ENCODE assay signal across 8 cellular contexts in the genomic region with DNA sequence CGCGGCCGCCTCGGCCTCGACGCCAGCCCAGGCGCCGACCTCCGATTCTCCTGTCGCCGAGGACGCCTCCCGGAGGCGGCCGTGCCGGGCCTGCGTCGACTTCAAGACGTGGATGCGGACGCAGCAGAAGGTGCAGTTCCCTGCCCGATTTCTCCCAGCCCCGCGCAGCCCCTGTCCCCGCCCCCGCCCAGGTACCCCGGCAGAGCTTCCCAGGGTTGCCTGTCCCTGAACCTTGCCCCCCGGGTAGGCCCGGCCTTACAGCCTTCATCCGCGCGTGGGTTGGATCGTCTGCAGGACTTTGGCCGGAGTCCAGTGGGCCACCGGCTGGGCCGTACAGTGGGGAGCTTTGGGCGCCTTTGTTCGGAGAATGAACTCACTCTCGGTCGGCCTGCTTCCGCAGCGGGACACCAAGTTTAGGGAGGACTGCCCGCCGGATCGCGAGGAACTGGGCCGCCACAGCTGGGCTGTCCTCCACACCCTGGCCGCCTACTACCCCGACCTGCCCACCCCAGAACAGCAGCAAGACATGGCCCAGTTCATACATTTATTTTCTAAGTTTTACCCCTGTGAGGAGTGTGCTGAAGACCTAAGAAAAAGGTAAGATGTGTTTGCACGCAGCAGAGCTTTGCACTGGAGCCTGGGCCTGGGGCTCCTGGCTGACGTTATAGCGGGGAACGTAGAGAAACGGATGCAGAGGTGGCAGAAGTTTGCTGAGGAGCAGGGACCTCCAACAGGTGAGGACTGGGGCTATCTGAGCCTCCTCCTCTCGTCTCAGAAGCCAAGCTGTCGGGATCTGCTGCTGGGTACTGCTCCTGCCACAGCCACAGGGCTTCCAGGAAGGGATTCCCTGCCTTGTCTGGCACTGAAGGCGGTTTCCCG. TPM values are rescaled to one million over a fixed set of nuclear protein-coding genes. Genes with fewer than 3 reads are reported as not detected.
DNase-seq lines count a peak whose midpoint lies in the region; ATAC-seq and TF ChIP-seq lines count a peak whose summit lies in the region.

No MANE protein-coding gene starts in this region.

- peaks cover 20% of the 10 kb centered on the region for H3K79me2 ChIP-seq in HCT116 (ENCODE audit: insufficient read depth, low read length)

- H3K36me3 ChIP-seq in HCT116 (ENCODE audit: control insufficient read depth in 1 of 2, insufficient read depth in 2 of 2, low read length in 2 of 2): peaks cover 6 to 14% of the 10 kb centered on the region in 2 experiments; a peak in 2 of 4 replicates

- H3K9me2 ChIP-seq in HCT116 (ENCODE audit: insufficient read depth): no peaks in the 10 kb centered on the region

- peak overlapping the region; percentile 96 for H3K9ac ChIP-seq in HCT116 (ENCODE audit: low read length)

- POLR2A ChIA-PET in HCT116 (lab: Charles Lee): interaction anchor here (12.5 kb wide), 1 partner anchor 19 kb away, joined by 104 read pairs; a partner anchor contains a TSS

- no peak for TF ChIP-seq RAD21 in HCT116 (IDR thresholded peaks at IDR 0.05; ENCODE audit: low read depth)

- H3K4me3 Mint-ChIP-seq in T-helper 17 cell: peak overlapping the region; percentile 87

- no peak overlapping the region for H2AFZ ChIP-seq in HCT116 (ENCODE audit: low read depth, low read length, poor library complexity, severe bottlenecking)

- no peaks in the 10 kb centered on the region for H3K36me3 Mint-ChIP-seq in T-helper 17 cell (ENCODE audit: low read depth)

- H4K20me1 ChIP-seq in HCT116 (ENCODE audit: insufficient read depth): no peaks in the 10 kb centered on the region

- CTCF ChIA-PET in HCT116 (lab: Charles Lee): interaction anchor here (0.6 to 1.0 kb wide), 2 partner anchors 20 to 156 kb away, joined by 3 to 4 read pairs; a partner anchor contains a TSS

- no peaks in the 10 kb centered on the region for H3K27me3 ChIP-seq in HCT116 (ENCODE audit: insufficient read depth, low read length)

- peak overlapping the region; percentile 84 for H3K27ac ChIP-seq in HCT116 (ENCODE audit: low read depth, low read length)

- no peak for ATAC-seq in HCT116
- peak; percentile 47 for ATAC-seq in T-helper 17 cell
- no peak for ATAC-seq in GM18858 (IDR thresholded peaks at IDR 0.05; ENCODE audit: unreplicated experiment)
- ATAC-seq in HG03039 (IDR thresholded peaks at IDR 0.05; ENCODE audit: unreplicated experiment): no peak

- peaks cover 23% of the 10 kb centered on the region for H3K27me3 Mint-ChIP-seq in T-helper 17 cell

- no peak for TF ChIP-seq POLR2A in HCT116 (IDR thresholded peaks at IDR 0.05; ENCODE audit: borderline replicate concordance, extremely low read depth, insufficient read depth, insufficient read length)

- DNase-seq in EH (ENCODE audit: low read depth): peak; percentile 31
- DNase-seq in HCT116 (ENCODE audit: low read depth, low spot score): no peak
- no peak for DNase-seq in T-helper 17 cell
- peak in 1 of 2 donors; percentile 54 for DNase-seq in foreskin fibroblast
- peak; percentile 31 for DNase-seq in putamen (ENCODE audit: low spot score)
- DNase-seq in Kasumi-1 (lab: John Stamatoyannopoulos, UW): no peak

- peak overlapping the region; percentile 95 for H3K4me2 ChIP-seq in HCT116 (ENCODE audit: low read length)

- H3K9me3 ChIP-seq in HCT116 (ENCODE audit: control insufficient read depth in 1 of 2, insufficient read depth in 1 of 2, low read depth in 1 of 2, low read length in 2 of 2) (no peaks in the 10 kb centered on the region), T-helper 17 cell (ENCODE audit: control insufficient read depth, low read length, poor library complexity, severe bottlenecking) (no peaks in the 10 kb centered on the region)

- no peak for TF ChIP-seq CTCF in HCT116 (IDR thresholded peaks at IDR 0.05 in 2 of 3, conservative IDR thresholded peaks at IDR 0.05 in 1 of 3; ENCODE audit: borderline replicate concordance in 1 of 3, insufficient read depth in 1 of 3, low read depth in 2 of 3, low read length in 2 of 3)
- TF ChIP-seq CTCF in foreskin fibroblast (IDR thresholded peaks at IDR 0.05; ENCODE audit: low read depth, low read length): no peak

- BruUV-seq in HCT116 (replicated peaks; lab: Mats Ljungman, UMichigan): TSS peak; percentile 55

- RAD21 ChIA-PET in HCT116 (lab: Charles Lee; ENCODE audit: low non-redundant PET in 1 of 2, low total read pairs in 2 of 2, uncharacterized antibody in 2 of 2, unreplicated experiment in 2 of 2): no interaction called here

- intact Hi-C loops in HCT116 (cut with micrococcal nuclease): no loop called here

- peaks cover 14% of the 10 kb centered on the region for H3K4me1 Mint-ChIP-seq in T-helper 17 cell

- peak overlapping the region; percentile 41 for H3K27ac Mint-ChIP-seq in T-helper 17 cell

- H3K4me1 ChIP-seq in HCT116 (ENCODE audit: control insufficient read depth in 1 of 2, insufficient read depth in 2 of 2, low read length in 2 of 2): peaks cover 48 to 62% of the 10 kb centered on the region in 2 experiments

- peak overlapping the region; percentile 84 to 97 for H3K4me3 ChIP-seq in HCT116 (replicated peaks in 1 of 2; ENCODE audit: low read depth in 1 of 2, low read length in 2 of 2)
- H3K4me3 ChIP-seq in foreskin fibroblast (ENCODE audit: low read depth in 1 of 2, low read length in 2 of 2): peak overlapping the region; percentile 72 to 76

TF ChIP-seq in HCT116, 20 proteins besides CTCF, POLR2A, EP300 and RAD21:
- TF ChIP-seq ZFX (IDR thresholded peaks at IDR 0.05) (peak; percentile 98), POLR2AphosphoS5 (IDR thresholded peaks at IDR 0.05; ENCODE audit: low read depth, low read length) (no peak), EZH2phosphoT487 (IDR thresholded peaks at IDR 0.05; ENCODE audit: borderline replicate concordance) (no peak)

RNA-seq across cellular contexts. Expression of a gene that starts 0.6 kb away (rescaled TPM):
- total RNA-seq in HCT116 (2021; ENCODE audit: unreplicated experiment) (47.3 TPM), T-helper 17 cell (10 to 100 TPM; 16.2 to 22.1 TPM)
- polyA plus RNA-seq in HCT116 (2012): 54.3 and 65.9 TPM in 2 replicates

RNA-seq across cellular contexts. Expression of a gene that starts 3.3 kb away (rescaled TPM):
- total RNA-seq in HCT116 (2021; ENCODE audit: unreplicated experiment) (10.0 TPM), T-helper 17 cell (under 1 TPM; 0.40 to 0.78 TPM)
- 4.4 and 5.3 TPM in 2 replicates for polyA plus RNA-seq in HCT116 (2012)

RNA-seq across cellular contexts. Expression of a gene that starts 5.2 kb away (rescaled TPM):
- total RNA-seq in HCT116 (2021; ENCODE audit: unreplicated experiment) (11.5 TPM), T-helper 17 cell (1 to 10 TPM; 7.3 to 8.1 TPM)
- polyA plus RNA-seq in HCT116 (2012): 9.1 and 9.9 TPM in 2 replicates

RNA-seq across cellular contexts. Expression of a gene that starts 12.7 kb away (rescaled TPM):
- total RNA-seq in HCT116 (2021; ENCODE audit: unreplicated experiment) (68.9 TPM), T-helper 17 cell (10 to 100 TPM; 19.5 to 20.8 TPM)
- 60.9 and 68.3 TPM in 2 replicates for polyA plus RNA-seq in HCT116 (2012)

RNA-seq across cellular contexts. Expression of a gene that starts 17.9 kb away (rescaled TPM):
- 0.30 TPM for total RNA-seq in HCT116 (2021; ENCODE audit: unreplicated experiment)
- 0.15 TPM in 1 of 2 replicates, not detected in the other for polyA plus RNA-seq in HCT116 (2012)
- not detected for total RNA-seq in T-helper 17 cell

Comparison
In these comparisons a context has a peak if more than half of its experiments do, and no peak if none do; other contexts are left out.
1. DNase-seq: peak in EH (single experiment) and putamen (single experiment); none in HCT116 (single experiment), T-helper 17 cell (0 of 3) and Kasumi-1 (0 of 2).